13 cellular contexts compared by ENCODE assay signal in the genomic region with DNA sequence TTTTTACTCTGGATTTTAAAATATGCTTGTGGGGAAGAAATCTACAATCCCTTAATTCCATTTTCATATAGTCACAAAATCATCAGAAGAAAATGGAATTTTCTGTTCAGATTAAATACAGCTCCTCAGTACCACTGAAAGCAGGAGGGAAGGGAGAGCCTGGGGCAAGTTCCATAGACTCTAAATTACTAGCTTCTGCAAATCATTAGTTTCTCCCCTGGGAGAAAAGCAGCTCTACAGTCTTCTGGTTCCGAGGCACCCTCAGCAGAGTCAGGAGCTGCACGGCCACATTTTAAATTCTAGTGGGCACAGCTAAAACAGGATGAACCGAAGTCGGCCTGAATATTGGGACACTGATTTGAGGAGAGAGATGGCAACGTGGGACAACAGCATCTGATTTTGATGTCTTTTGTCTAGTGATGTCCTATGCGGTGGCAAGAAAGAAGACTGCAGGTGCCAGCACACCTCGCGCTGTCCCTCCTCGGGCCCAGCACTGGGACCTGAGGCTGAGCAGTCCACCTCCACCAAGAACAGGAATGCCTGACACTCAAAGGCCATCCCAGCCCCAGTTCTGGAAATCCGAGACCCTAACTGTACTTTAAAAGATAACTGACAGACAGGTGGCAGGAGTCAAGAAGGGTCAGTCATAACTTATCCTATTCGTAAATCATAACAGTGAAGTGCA.
DNase-seq lines count a peak whose midpoint lies in the region; ATAC-seq and TF ChIP-seq lines count a peak whose summit lies in the region.
"Had no signal": no experiment of that assay in that cellular context is flagged by ENCODE, and none has a peak within 500 bp of the region (broad histone marks: within the 10 kb centered on the region; RNA-seq: fewer than 3 reads in every experiment).

No MANE protein-coding gene starts in this region.

- peak overlapping the region; percentile 78 for H3K18ac ChIP-seq in IMR-90 (ENCODE audit: low read depth, low read length)

- H3K4ac ChIP-seq in IMR-90 (ENCODE audit: low read depth, low read length), result peak overlapping the region; percentile 86

- no peak overlapping the region for H2AFZ ChIP-seq in IMR-90 (replicated peaks; ENCODE audit: low read length, poor library complexity)
- H2AFZ ChIP-seq: PC-9 had no signal

- peak overlapping the region; percentile 71 for H2AK5ac ChIP-seq in IMR-90 (ENCODE audit: low read depth, low read length)

- H3K36me3 ChIP-seq in BE2C (no peaks in the 10 kb centered on the region), IMR-90 (ENCODE audit: control insufficient read depth, insufficient read depth, low read length) (no peaks in the 10 kb centered on the region)
- H3K36me3 ChIP-seq: SJCRH30 had no signal

- POLR2A ChIA-PET in IMR-90 (lab: Charles Lee; ENCODE audit: unreplicated experiment), result interaction anchor here (0.6 kb wide), 1 partner anchor 92 kb away, joined by 5 read pairs; no protein-coding TSS in a partner anchor

- H3K23ac ChIP-seq in IMR-90 (ENCODE audit: low read depth, low read length), result no peak overlapping the region

- H3K9ac ChIP-seq in IMR-90 (ENCODE audit: low read depth, low read length), result no peak overlapping the region

- BruUV-seq in IMR-90 (replicated peaks; lab: Mats Ljungman, UMichigan), result no TSS peak

- H4K91ac ChIP-seq in IMR-90 (ENCODE audit: insufficient read depth, low read depth, low read length), result peak overlapping the region; percentile 72

- H3K4me1 ChIP-seq in BE2C, result peaks cover 12% of the 10 kb centered on the region
- peaks cover 21% of the 10 kb centered on the region for H3K4me1 ChIP-seq in IMR-90 (ENCODE audit: control insufficient read depth, insufficient read depth, low read length)
- H3K4me1 ChIP-seq: SJCRH30 had no signal

- peak overlapping the region; percentile 83 for H2BK120ac ChIP-seq in IMR-90 (ENCODE audit: low read depth, low read length)

- TF ChIP-seq POLR2A in IMR-90 (IDR thresholded peaks at IDR 0.05; ENCODE audit: low read depth, low read length), result no peak

- dilution Hi-C loops in IMR-90 (cut with HindIII; ENCODE audit: low sequenced_read_pairs, unreplicated experiment), result no loop called here

- peak overlapping the region; percentile 50 for H2BK20ac ChIP-seq in IMR-90 (ENCODE audit: low read depth, low read length)

- intact Hi-C loops in IMR-90 (cut with micrococcal nuclease), result no loop called here

- H4K20me1 ChIP-seq in IMR-90 (ENCODE audit: insufficient read depth, low read length), result no peaks in the 10 kb centered on the region

- peak overlapping the region; percentile 46 for H2AK9ac ChIP-seq in IMR-90 (replicated peaks; ENCODE audit: low read depth, low read length, poor library complexity)

- ATAC-seq in IMR-90 (ENCODE audit: low read depth) (no peak), GM21381 (IDR thresholded peaks at IDR 0.05; ENCODE audit: unreplicated experiment) (no peak)

- peak overlapping the region; percentile 28 to 29; a peak in 3 of 4 replicates for H4K8ac ChIP-seq in IMR-90 (ENCODE audit: low read depth in 2 of 2, low read length in 2 of 2)

- no peak for TF ChIP-seq RAD21 in IMR-90 (IDR thresholded peaks at IDR 0.05; ENCODE audit: low read length)

- DNase-seq in BE2C (peak; percentile 57), IMR-90 (no peak), coronary artery (ENCODE audit: low spot score) (no peak), renal cortical epithelial cell (ENCODE audit: low read depth) (peak; percentile 14), activated gamma-delta T cell treated with Interleukin-2 at 50 U/mL for 16 hours (no peak), DMS114 treated with DMSO at 0.1 percent for 48 hours (lab: John Stamatoyannopoulos, UW; ENCODE audit: unreplicated experiment) (no peak)
- DNase-seq: DMS153, NCI-H2029, NCI-H2171, NCI-H82, PC-9, SJCRH30 had no signal

- CTCF ChIA-PET in IMR-90 (lab: Yijun Ruan, JAX), result interaction anchor here (1.1 kb wide), 1 partner anchor 10 kb away, joined by 3 read pairs; no protein-coding TSS in a partner anchor

- H2BK15ac ChIP-seq in IMR-90 (ENCODE audit: low read depth, low read length), result peak overlapping the region; percentile 91; the same call in 1 of the 3 replicates

- in situ Hi-C loops in IMR-90 (cut with MboI; ENCODE audit: low sequenced_read_pairs), result no loop called here

- WGBS in IMR-90 (ENCODE audit: extremely low coverage in 2 of 2, insufficient read length in 1 of 2), 2 experiments, result 80% methylated on average over 1 of the region's 11 CpGs; no CpG with 5 or more reads in 1 of the 2 experiments

- peak overlapping the region; percentile 35; the same call in 1 of the 2 replicates for H4K5ac ChIP-seq in IMR-90 (ENCODE audit: low read depth, low read length)

- H3K79me1 ChIP-seq in IMR-90 (ENCODE audit: low read depth in 1 of 2, low read length in 2 of 2), result 0 out of 4 replicates have a peak, but pooled peaks cover 0 to 6% of the 10 kb centered on the region in 2 experiments

- H3K27me3 ChIP-seq in BE2C (no peaks in the 10 kb centered on the region), IMR-90 (ENCODE audit: control insufficient read depth, insufficient read depth, low read length) (no peaks in the 10 kb centered on the region)
- H3K27me3 ChIP-seq: SJCRH30 had no signal

- no peak overlapping the region for H3K27ac ChIP-seq in IMR-90 (ENCODE audit: insufficient read depth, low read length)
- H3K27ac ChIP-seq in coronary artery, result peak overlapping the region; percentile 83 to 88
- H3K27ac ChIP-seq: PC-9, SJCRH30 had no signal

- TF ChIP-seq CTCF in BE2C (IDR thresholded peaks at IDR 0.05; ENCODE audit: low read depth, low read length) (no peak), IMR-90 (conservative IDR thresholded peaks at IDR 0.05; ENCODE audit: low read depth, low read length) (no peak), coronary artery (IDR thresholded peaks at IDR 0.05) (no peak)

- H3K4me3 ChIP-seq in BE2C (ENCODE audit: low read depth, low read length) (no peak overlapping the region), IMR-90 (ENCODE audit: insufficient read depth, low read depth, low read length) (no peak overlapping the region), coronary artery (no peak overlapping the region)
- H3K4me3 ChIP-seq: PC-9, SJCRH30 had no signal

- H3K4me2 ChIP-seq in IMR-90 (ENCODE audit: low read depth, low read length), result no peak overlapping the region
- H3K4me2 ChIP-seq: PC-9 had no signal

- H3K9me3 ChIP-seq in BE2C (no peaks in the 10 kb centered on the region), IMR-90 (ENCODE audit: control insufficient read depth, insufficient read depth, low read length) (no peaks in the 10 kb centered on the region)
- H3K9me3 ChIP-seq: SJCRH30 had no signal

- no peak overlapping the region for H3K56ac ChIP-seq in IMR-90 (ENCODE audit: extremely low read depth, insufficient read depth, low read length)

- H3K14ac ChIP-seq in IMR-90 (replicated peaks; ENCODE audit: low read depth, low read length), result peak overlapping the region; percentile 0; the same call in 1 of the 2 replicates

- peaks cover 23% of the 10 kb centered on the region for H3K9me1 ChIP-seq in IMR-90 (ENCODE audit: insufficient read depth, low read length)

- peak overlapping the region; percentile 95 for H2BK5ac ChIP-seq in IMR-90 (ENCODE audit: low read depth, low read length, poor library complexity, severe bottlenecking)

TF ChIP-seq in IMR-90, 13 proteins besides CTCF, POLR2A, EP300 and RAD21:
- TF ChIP-seq CEBPB (IDR thresholded peaks at IDR 0.05; ENCODE audit: low read depth, low read length) (no peak), MAFK (IDR thresholded peaks at IDR 0.05; ENCODE audit: low read depth, low read length) (no peak), MAZ (IDR thresholded peaks at IDR 0.05; ENCODE audit: borderline replicate concordance, low read depth, low read length) (no peak)
- TF ChIP-seq, protein P1, sequence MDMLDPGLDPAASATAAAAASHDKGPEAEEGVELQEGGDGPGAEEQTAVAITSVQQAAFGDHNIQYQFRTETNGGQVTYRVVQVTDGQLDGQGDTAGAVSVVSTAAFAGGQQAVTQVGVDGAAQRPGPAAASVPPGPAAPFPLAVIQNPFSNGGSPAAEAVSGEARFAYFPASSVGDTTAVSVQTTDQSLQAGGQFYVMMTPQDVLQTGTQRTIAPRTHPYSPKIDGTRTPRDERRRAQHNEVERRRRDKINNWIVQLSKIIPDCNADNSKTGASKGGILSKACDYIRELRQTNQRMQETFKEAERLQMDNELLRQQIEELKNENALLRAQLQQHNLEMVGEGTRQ (IDR thresholded peaks at IDR 0.05; ENCODE audit: low read depth, low read length), result no peak
- TF ChIP-seq, protein P2, sequence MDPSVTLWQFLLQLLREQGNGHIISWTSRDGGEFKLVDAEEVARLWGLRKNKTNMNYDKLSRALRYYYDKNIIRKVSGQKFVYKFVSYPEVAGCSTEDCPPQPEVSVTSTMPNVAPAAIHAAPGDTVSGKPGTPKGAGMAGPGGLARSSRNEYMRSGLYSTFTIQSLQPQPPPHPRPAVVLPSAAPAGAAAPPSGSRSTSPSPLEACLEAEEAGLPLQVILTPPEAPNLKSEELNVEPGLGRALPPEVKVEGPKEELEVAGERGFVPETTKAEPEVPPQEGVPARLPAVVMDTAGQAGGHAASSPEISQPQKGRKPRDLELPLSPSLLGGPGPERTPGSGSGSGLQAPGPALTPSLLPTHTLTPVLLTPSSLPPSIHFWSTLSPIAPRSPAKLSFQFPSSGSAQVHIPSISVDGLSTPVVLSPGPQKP (IDR thresholded peaks at IDR 0.05; ENCODE audit: borderline replicate concordance, low read depth, low read length), result no peak

Comparison
In these comparisons a context has a peak if more than half of its experiments do, and no peak if none do; other contexts are left out.
1. DNase-seq: peak in BE2C (single experiment) and renal cortical epithelial cell (single experiment); none in IMR-90 (single experiment), coronary artery (single experiment), activated gamma-delta T cell treated with Interleukin-2 at 50 U/mL for 16 hours (single experiment) and DMS114 treated with DMSO at 0.1 percent for 48 hours (single experiment).